ENCODE assay signal across 23 cellular contexts in the genomic region with DNA sequence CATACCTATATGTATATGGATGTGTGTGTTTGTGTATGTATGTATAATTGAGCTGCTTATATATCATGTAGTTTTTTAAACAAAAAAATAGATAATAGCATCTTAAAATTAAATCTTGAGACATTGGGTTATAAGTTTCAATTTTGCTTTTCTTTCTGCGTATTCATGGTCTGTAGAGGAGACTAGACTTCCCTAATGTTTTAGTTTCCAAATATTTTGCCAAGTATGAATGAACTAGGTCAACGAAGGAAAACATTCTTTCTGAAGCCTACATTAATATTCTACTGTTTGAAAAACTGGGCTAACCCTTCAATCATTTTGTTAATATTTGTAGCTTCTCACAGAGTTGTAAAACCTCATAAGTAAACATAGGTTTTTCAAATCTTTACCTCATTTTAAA.
A peak's percentile ranks its signal among the peaks of the same experiment; 100 is the strongest.
DNase-seq lines count a peak whose midpoint lies in the region; ATAC-seq and TF ChIP-seq lines count a peak whose summit lies in the region.
"Had no signal": no experiment of that assay in that cellular context is flagged by ENCODE, and none has a peak within 500 bp of the region (broad histone marks: within the 10 kb centered on the region; RNA-seq: fewer than 3 reads in every experiment).

No MANE protein-coding gene starts in this region.

- H3K27me3 ChIP-seq in thoracic aorta (replicated peaks; ENCODE audit: insufficient read depth), result no peaks in the 10 kb centered on the region
- H3K27me3 ChIP-seq: SJCRH30 had no signal

- H3K4me3 ChIP-seq in LNCaP clone FGC (ENCODE audit: low read depth, low read length) (peak overlapping the region; percentile 96), thoracic aorta (peak overlapping the region; percentile 38)
- H3K4me3 ChIP-seq: A549, SJCRH30 had no signal

- H3K27ac ChIP-seq in thoracic aorta, result no peak overlapping the region
- H3K27ac ChIP-seq: A549, RWPE1, SJCRH30 had no signal

- TF ChIP-seq CTCF in LNCaP clone FGC (IDR thresholded peaks at IDR 0.05; ENCODE audit: control insufficient read depth, extremely low read depth, insufficient read depth) (no peak), chondrocyte (IDR thresholded peaks at IDR 0.05) (no peak), thoracic aorta (IDR thresholded peaks at IDR 0.05) (no peak)

- no peaks in the 10 kb centered on the region for H3K36me3 ChIP-seq in thoracic aorta
- H3K36me3 ChIP-seq: SJCRH30 had no signal

- DNase-seq in LNCaP clone FGC (ENCODE audit: low read depth), result no peak
- DNase-seq in chondrocyte (ENCODE audit: low spot score), result no peak
- DNase-seq in left lobe of liver (ENCODE audit: low spot score), result no peak
- DNase-seq in thoracic aorta (ENCODE audit: low spot score), result no peak
- no peak for DNase-seq in NAMALWA (ENCODE audit: low spot score)
- no peak for DNase-seq in NCI-H2171 (lab: John Stamatoyannopoulos, UW)
- DNase-seq in C1 segment of cervical spinal cord (lab: John Stamatoyannopoulos, UW), result no peak
- DNase-seq: DMS53; GDM1; H7; Kasumi-1; MM.1S; NCI-H1092; NCI-H1436 treated with DMSO at 0.1 percent for 48 hours; NCI-H1930; NCI-H345; NCI-H524; NCI-H774; NK-92 treated with Interleukin-12 subunit alpha and Interleukin-12 subunit beta, amount 100 ng/mL, for 24 hours; SJCRH30 had no signal

- H3K4me1 Mint-ChIP-seq in chondrocyte (ENCODE audit: low read depth), result peaks cover 44% of the 10 kb centered on the region
- H3K4me1 Mint-ChIP-seq: B cell had no signal

- H3K9me3 Mint-ChIP-seq in chondrocyte (ENCODE audit: low read depth), result peaks cover 4% of the 10 kb centered on the region

- H3K4me1 ChIP-seq in thoracic aorta (ENCODE audit: control insufficient read depth in 1 of 2, low read depth in 2 of 2), result peaks cover 13 to 14% of the 10 kb centered on the region in 2 donors
- H3K4me1 ChIP-seq: SJCRH30 had no signal

- H3K27me3 Mint-ChIP-seq in chondrocyte (ENCODE audit: low read depth), result no peaks in the 10 kb centered on the region
- H3K27me3 Mint-ChIP-seq: B cell had no signal

- H3K4me3 Mint-ChIP-seq in chondrocyte (ENCODE audit: unreplicated experiment), result peak overlapping the region; percentile 36
- H3K4me3 Mint-ChIP-seq: B cell had no signal

- peak overlapping the region; percentile 81 for H3K27ac Mint-ChIP-seq in chondrocyte (ENCODE audit: unreplicated experiment)
- H3K27ac Mint-ChIP-seq: B cell had no signal

- peak; percentile 59 for ATAC-seq in left lobe of liver
- ATAC-seq in thoracic aorta (ENCODE audit: insufficient number of reproducible peaks, low FRiP score, low read depth), result no peak
- ATAC-seq: A549 had no signal

- H3K9me3 ChIP-seq in thoracic aorta, result no peaks in the 10 kb centered on the region
- H3K9me3 ChIP-seq: A549, SJCRH30 had no signal

- peaks cover 2% of the 10 kb centered on the region for H3K36me3 Mint-ChIP-seq in chondrocyte (ENCODE audit: low read depth)
